In the genomic region with DNA sequence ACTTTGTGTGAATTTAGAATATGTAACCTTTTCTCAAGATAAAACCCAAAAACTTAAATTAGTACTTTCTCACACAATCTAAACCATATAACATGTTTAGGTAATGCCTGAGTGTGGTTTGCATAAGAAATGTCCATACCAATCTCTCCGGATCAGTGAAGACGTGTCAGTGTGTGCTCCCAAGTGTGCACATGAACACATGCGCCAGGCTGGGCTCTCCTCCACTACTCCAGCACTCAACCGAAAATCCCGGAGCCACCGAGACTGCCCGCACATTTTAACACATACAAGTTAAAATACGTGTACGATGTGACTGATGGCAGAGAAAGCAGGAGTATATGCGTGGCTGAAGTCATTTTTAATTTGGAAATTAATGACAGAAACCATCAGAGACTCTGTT, we compare ENCODE assay signal across 22 cellular contexts.
"Had no signal": no experiment of that assay in that cellular context is flagged by ENCODE, and none has a peak within 500 bp of the region (broad histone marks: within the 10 kb centered on the region; RNA-seq: fewer than 3 reads in every experiment).

No MANE protein-coding gene starts in this region.

- DNase-seq: dorsolateral prefrontal cortex; effector CD4-positive, alpha-beta T cell; foreskin fibroblast; gastrocnemius medialis; heart left ventricle; kidney; mesenchymal stem cell; mucosa of descending colon; naive B cell; pancreas; sigmoid colon; stimulated activated CD4-positive, alpha-beta T cell treated with anti-CD3 and anti-CD28 coated beads, Interleukin-2, amount 100 ng/mL, for 24 hours; stimulated activated CD4-positive, alpha-beta T cell treated with anti-CD3 and anti-CD28 coated beads, Interleukin-4, amount 100 ng/mL, for 24 hours; stimulated activated naive CD4-positive, alpha-beta T cell treated with Interleukin-2 at 50 U/mL for 16 hours; stomach; tibial artery had no signal

- H3K27ac ChIP-seq: dorsolateral prefrontal cortex, heart left ventricle, hepatocyte, neutrophil, pancreas, right atrium auricular region, sigmoid colon, stomach, tibial artery had no signal

- H3K9me3 ChIP-seq: gastrocnemius medialis, heart left ventricle, mucosa of descending colon, neutrophil, pancreas, right atrium auricular region, sigmoid colon, stomach, tibial artery had no signal

- ATAC-seq: heart left ventricle; left lobe of liver; mucosa of descending colon; natural killer cell treated with Interleukin-12 subunit alpha and Interleukin-12 subunit beta and Interleukin-15 and Interleukin-18, amount 100 ng/mL, for 72 hours; pancreas; stimulated activated effector memory CD8-positive, alpha-beta T cell treated with anti-CD3 and anti-CD28 coated beads, Interleukin-12 subunit alpha, Interleukin-12 subunit beta, amount 100 ng/mL, for 72 hours had no signal

- H3K36me3 ChIP-seq: gastrocnemius medialis, heart left ventricle, neutrophil, pancreas, right atrium auricular region, sigmoid colon, stomach, tibial artery had no signal

- H3K4me1 ChIP-seq: gastrocnemius medialis, heart left ventricle, pancreas, right atrium auricular region, sigmoid colon, stomach, tibial artery had no signal

- H3K27me3 ChIP-seq: dorsolateral prefrontal cortex, gastrocnemius medialis, heart left ventricle, hepatocyte, neutrophil, pancreas, right atrium auricular region, sigmoid colon, stomach, tibial artery had no signal

- H3K4me3 ChIP-seq: dorsolateral prefrontal cortex, gastrocnemius medialis, heart left ventricle, hepatocyte, mucosa of descending colon, pancreas, right atrium auricular region, sigmoid colon, stomach, tibial artery had no signal
